8 cellular contexts compared by ENCODE assay signal in the genomic region with DNA sequence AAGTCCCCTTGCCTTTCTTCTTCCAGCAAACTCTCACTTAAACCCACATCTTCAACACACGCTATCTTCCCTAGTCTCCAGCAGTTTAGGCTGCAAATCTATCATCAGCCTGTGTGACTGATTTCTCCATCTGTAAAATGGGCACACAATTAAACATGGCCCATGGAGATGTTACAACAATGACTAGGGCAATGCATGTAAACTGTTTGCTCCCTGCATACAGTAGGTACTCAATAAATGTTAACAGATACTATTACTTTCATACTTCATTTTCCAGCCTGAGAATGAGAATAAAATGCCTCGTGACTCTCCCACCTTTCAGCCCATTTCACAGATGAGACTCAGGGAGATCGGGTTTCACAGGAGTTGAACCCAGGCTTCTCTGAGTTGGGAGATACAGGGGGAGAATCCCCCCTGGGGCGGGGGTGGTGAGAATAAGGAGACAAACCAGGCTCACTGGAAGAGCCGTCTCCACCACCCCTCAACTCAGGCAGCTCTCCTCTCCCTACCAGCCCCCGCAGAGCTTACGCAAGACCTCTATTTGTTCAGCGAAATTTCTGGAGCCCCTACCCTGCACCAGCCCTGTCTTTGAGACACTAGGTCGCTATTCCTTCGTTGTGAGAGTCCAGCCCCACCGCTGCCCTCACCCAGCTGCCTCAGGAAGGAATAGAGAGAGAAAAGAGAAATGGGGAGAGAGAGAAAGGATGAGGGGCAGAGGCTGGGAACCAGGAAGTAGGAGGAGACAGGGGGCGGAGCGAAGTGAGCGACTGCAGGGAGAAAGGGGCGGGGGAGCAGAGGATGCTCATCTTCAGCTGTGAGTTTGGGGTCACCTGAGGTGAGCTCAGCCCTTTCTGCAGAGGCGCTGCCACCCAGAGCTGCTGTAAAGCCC. TPM values are rescaled to one million over a fixed set of nuclear protein-coding genes. Genes with fewer than 3 reads are reported as not detected.
DNase-seq lines count a peak whose midpoint lies in the region; ATAC-seq and TF ChIP-seq lines count a peak whose summit lies in the region.

No MANE protein-coding gene starts in this region.

- no peaks in the 10 kb centered on the region for H3K9me3 Mint-ChIP-seq in natural killer cell

- no peaks in the 10 kb centered on the region for H3K9me3 ChIP-seq in testis

- peak overlapping the region; percentile 73 for H3K4me3 Mint-ChIP-seq in natural killer cell

- no peaks in the 10 kb centered on the region for H3K4me1 ChIP-seq in testis

- no peak for TF ChIP-seq POLR2A in testis (IDR thresholded peaks at IDR 0.05)

- ATAC-seq in natural killer cell, result peak; percentile 66 to 94 (median 84)
- no peak for ATAC-seq in HG03175 (IDR thresholded peaks at IDR 0.05; ENCODE audit: unreplicated experiment)
- no peak for ATAC-seq in HG02623 (IDR thresholded peaks at IDR 0.05; ENCODE audit: unreplicated experiment)

- H3K27ac ChIP-seq in testis, result no peak overlapping the region

- no peaks in the 10 kb centered on the region for H3K36me3 ChIP-seq in testis (ENCODE audit: low read depth, missing control alignments)

- peak overlapping the region; percentile 78 to 83 for H3K27ac Mint-ChIP-seq in natural killer cell

- intact Hi-C loops in natural killer cell (cut with micrococcal nuclease), result no loop called here
- intact Hi-C loops in testis (cut with DNase I; ENCODE audit: low total_unique reads), result no loop called here

- no peak overlapping the region for H3K4me3 ChIP-seq in testis

- no peaks in the 10 kb centered on the region for H3K36me3 Mint-ChIP-seq in natural killer cell

- H3K27me3 Mint-ChIP-seq in natural killer cell (ENCODE audit: low read depth in 2 of 2), result peaks cover 0 to 3% of the 10 kb centered on the region in 2 donors

- WGBS in testis, 2 donors, result 55 to 56% methylated on average over 16 of the region's 16 CpGs

- DNase-seq in AG08395 (ENCODE audit: low spot score), result peak; percentile 65
- DNase-seq in M059J (ENCODE audit: low read depth), result peak; percentile 32
- peak; percentile 28 to 40 for DNase-seq in activated CD4-positive, alpha-beta T cell treated with anti-CD3 and anti-CD28 coated beads for 24 hours (ENCODE audit: low read depth in 2 of 2)
- peak; percentile 43 for DNase-seq in effector CD8-positive, alpha-beta T cell (lab: John Stamatoyannopoulos, UW)
- peak; percentile 40 for DNase-seq in natural killer cell
- peak; percentile 58 for DNase-seq in testis

- H3K4me1 Mint-ChIP-seq in natural killer cell, result peaks cover 16 to 21% of the 10 kb centered on the region in 2 donors

- H3K27me3 ChIP-seq in testis, result no peaks in the 10 kb centered on the region

- TF ChIP-seq CTCF in natural killer cell (IDR thresholded peaks at IDR 0.05), result no peak
- no peak for TF ChIP-seq CTCF in testis (IDR thresholded peaks at IDR 0.05)

RNA-seq across cellular contexts. Expression of gene KLHL35, which starts 42.1 kb away (rescaled TPM):
- total RNA-seq in M059J (2014; rRNA removed; shearing (Covaris generic)), result 1.7 and 7.2 TPM in 2 replicates
- total RNA-seq in natural killer cell, result under 1 TPM; 0.40 to 0.93 (median 0.54) TPM
- total RNA-seq in testis, result 10 to 100 TPM; 51.2 to 58.2 TPM
- 15.4 TPM for polyA plus RNA-seq in testis (ENCODE audit: insufficient read depth, low read depth, low replicate concordance)

RNA-seq across cellular contexts. Expression of gene GDPD5, which starts 50.6 kb away (rescaled TPM):
- 8.0 and 13.8 TPM in 2 replicates for total RNA-seq in M059J (2014; rRNA removed; shearing (Covaris generic))
- total RNA-seq in natural killer cell, result 10 to 100 TPM; 49.7 to 95.2 (median 60.2) TPM
- total RNA-seq in testis, result 10 to 100 TPM; 43.3 to 99.5 TPM
- 65.8 TPM for polyA plus RNA-seq in testis (ENCODE audit: insufficient read depth, low read depth, low replicate concordance)

Comparison
In these comparisons a context has a peak if more than half of its experiments do, and no peak if none do; other contexts are left out.
1. ATAC-seq: peak in natural killer cell (3 of 3); none in HG03175 (single experiment) and HG02623 (single experiment).
2. Peak in every context shown above with its lines, with median percentiles within 50 percentile points of each other: DNase-seq.